Comparison of ENCODE assay signal across 19 cellular contexts in the genomic region with DNA sequence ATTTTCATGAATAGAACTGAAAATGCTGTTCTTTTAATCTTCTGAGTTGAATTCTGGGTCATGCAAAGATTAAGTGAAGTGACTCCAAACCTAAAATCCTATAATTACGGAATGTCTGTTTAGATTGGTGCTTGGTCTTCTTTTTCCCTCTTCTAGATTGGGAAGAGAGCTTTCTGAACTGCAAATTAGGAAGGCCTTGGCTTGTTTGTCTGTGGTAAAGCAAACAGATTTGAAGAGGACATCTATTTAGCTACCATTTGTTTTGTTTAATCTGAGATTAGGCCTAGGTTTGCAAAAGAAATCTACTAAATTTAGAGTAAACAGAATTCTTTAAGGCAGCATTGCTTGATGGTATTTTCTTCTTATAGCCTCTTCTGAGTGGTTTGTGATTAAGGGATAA. TPM values are rescaled to one million over a fixed set of nuclear protein-coding genes. Genes with fewer than 3 reads are reported as not detected.
DNase-seq lines count a peak whose midpoint lies in the region; ATAC-seq, FAIRE-seq and TF ChIP-seq lines count a peak whose summit lies in the region.
"Had no signal": no experiment of that assay in that cellular context is flagged by ENCODE, and none has a peak within 500 bp of the region (broad histone marks: within the 10 kb centered on the region; RNA-seq: fewer than 3 reads in every experiment).

No MANE protein-coding gene starts in this region.

- no peak overlapping the region for H3K27ac ChIP-seq in K562 (ENCODE audit: extremely low read depth, low read depth, low read length)
- H3K27ac ChIP-seq in smooth muscle cell (ENCODE audit: low read depth): peak overlapping the region; percentile 34
- H3K27ac ChIP-seq: SK-N-MC had no signal

- intact Hi-C loops in K562 (cut with micrococcal nuclease): no loop called here

- BruUV-seq in K562 (replicated peaks; lab: Mats Ljungman, UMichigan): no TSS peak

- TF ChIP-seq POLR2A in K562 (conservative IDR thresholded peaks at IDR 0.05): no peak

- H3F3A ChIP-seq in smooth muscle cell (ENCODE audit: low read depth): no peaks in the 10 kb centered on the region

- no peak for ATAC-seq in K562
- ATAC-seq in GM19455 (IDR thresholded peaks at IDR 0.05; ENCODE audit: unreplicated experiment): no peak
- ATAC-seq: CD8-positive, alpha-beta T cell; HCT116; T-cell had no signal

- H3K36me3 ChIP-seq in K562 (ENCODE audit: control insufficient read depth, insufficient read depth, low read length) (no peaks in the 10 kb centered on the region), smooth muscle cell (ENCODE audit: low read depth) (no peaks in the 10 kb centered on the region)

- POLR2A ChIA-PET in K562 (lab: Yijun Ruan, JAX): interaction anchor here (1.1 kb wide), 2 partner anchors 10 to 22 kb away, joined by 3 to 4 read pairs; no protein-coding TSS in a partner anchor

- CTCF ChIA-PET in K562 (lab: Yijun Ruan, JAX; ENCODE audit: low intra/inter-chr PET ratio): no interaction called here

- no peak for FAIRE-seq in K562 (lab: Jason Lieb, UNC)

- H3K79me2 ChIP-seq in K562 (ENCODE audit: control insufficient read depth, insufficient read depth, low read length): no peaks in the 10 kb centered on the region
- no peaks in the 10 kb centered on the region for H3K79me2 ChIP-seq in smooth muscle cell (ENCODE audit: low read depth)

- in situ Hi-C loops in K562 (cut with MboI): no loop called here

- H3K4me2 ChIP-seq in K562 (ENCODE audit: insufficient read depth, low read length) (no peak overlapping the region), smooth muscle cell (no peak overlapping the region)

- TF ChIP-seq CTCF in K562 (IDR thresholded peaks at IDR 0.05 in 2 of 3, conservative IDR thresholded peaks at IDR 0.05 in 1 of 3; ENCODE audit: insufficient read depth in 2 of 3, low read depth in 1 of 3, low read length in 3 of 3) (no peak), smooth muscle cell (IDR thresholded peaks at IDR 0.05; ENCODE audit: borderline replicate concordance, insufficient read depth, poor library complexity, severe bottlenecking) (no peak)

- H3K9me1 ChIP-seq in K562 (ENCODE audit: control insufficient read depth, insufficient read depth, low read length): no peaks in the 10 kb centered on the region

- TF ChIP-seq EP300 in K562 (IDR thresholded peaks at IDR 0.05; ENCODE audit: low read length): no peak

- H3K9ac ChIP-seq in K562 (ENCODE audit: insufficient read depth in 1 of 2, low read depth in 2 of 2, low read length in 2 of 2) (no peak overlapping the region), smooth muscle cell (ENCODE audit: low read depth) (no peak overlapping the region)

- no peaks in the 10 kb centered on the region for H4K20me1 ChIP-seq in K562 (replicated peaks; ENCODE audit: control insufficient read depth, insufficient read depth, low read length)
- no peaks in the 10 kb centered on the region for H4K20me1 ChIP-seq in smooth muscle cell (ENCODE audit: low read depth)

- H3K27me3 ChIP-seq in K562 (ENCODE audit: control insufficient read depth in 2 of 2, insufficient read depth in 2 of 2, low read length in 2 of 2) (no peaks in the 10 kb centered on the region), smooth muscle cell (ENCODE audit: low read depth) (no peaks in the 10 kb centered on the region)

- no peak for TF ChIP-seq RAD21 in K562 (CRISPR knock-in tag; conservative IDR thresholded peaks at IDR 0.05 in 1 of 2, IDR thresholded peaks at IDR 0.05 in 1 of 2)

- H3K9me3 ChIP-seq in K562 (replicated peaks; ENCODE audit: control insufficient read depth, insufficient read depth, low read depth, low read length): peaks cover 2% of the 10 kb centered on the region; the same call in 1 of the 2 replicates
- no peaks in the 10 kb centered on the region for H3K9me3 ChIP-seq in smooth muscle cell (replicated peaks; ENCODE audit: low read depth)

- H3K4me3 ChIP-seq in K562 (no peak overlapping the region), smooth muscle cell (no peak overlapping the region)
- H3K4me3 ChIP-seq: SK-N-MC had no signal

- WGBS in K562 (ENCODE audit: insufficient coverage, low coverage, missing lambda C conversion rate): 69% methylated on average over 1 of the region's 1 CpG
- 74% methylated on average over 1 of the region's 1 CpG for WGBS in smooth muscle cell (ENCODE audit: low lambda C conversion rate)

- peak; percentile 7 for DNase-seq in SHP77 treated with DMSO at 0.1 percent for 48 hours (lab: John Stamatoyannopoulos, UW)
- no peak for DNase-seq in SHP77 (lab: John Stamatoyannopoulos, UW)
- peak; percentile 14 for DNase-seq in NCI-H2029 treated with DMSO at 0.1 percent for 48 hours (lab: John Stamatoyannopoulos, UW)
- DNase-seq in K562 (ENCODE audit: extremely low read depth in 1 of 4, low spot score in 3 of 4): no peak
- no peak for DNase-seq in smooth muscle cell (lab: John Stamatoyannopoulos, UW; ENCODE audit: unreplicated experiment)
- no peak for DNase-seq in COLO668 (lab: John Stamatoyannopoulos, UW; ENCODE audit: unreplicated experiment)
- DNase-seq in NCI-H2081 treated with DMSO at 0.1 percent for 48 hours (lab: John Stamatoyannopoulos, UW): no peak
- DNase-seq: CD8-positive, alpha-beta T cell; NCI-H1105; NCI-H187 treated with DMSO at 0.1 percent for 48 hours; NCI-H226; T-cell; T1000 had no signal

- peak overlapping the region; percentile 2; the same call in 1 of the 2 replicates for H2AFZ ChIP-seq in K562 (ENCODE audit: low read depth, low read length)
- H2AFZ ChIP-seq in smooth muscle cell (ENCODE audit: low read depth): peak overlapping the region; percentile 46

- H3K4me1 ChIP-seq in K562 (replicated peaks in 1 of 2; ENCODE audit: control insufficient read depth in 2 of 2, insufficient read depth in 2 of 2, low read length in 2 of 2) (no peaks in the 10 kb centered on the region), smooth muscle cell (ENCODE audit: low read depth) (no peaks in the 10 kb centered on the region)

TF ChIP-seq in K562, 482 proteins besides CTCF, POLR2A, EP300 and RAD21:
- TF ChIP-seq ZNF696 (CRISPR knock-in tag; conservative IDR thresholded peaks at IDR 0.05) (no peak), SMARCE1 (IDR thresholded peaks at IDR 0.05) (no peak), ZNF695 (CRISPR knock-in tag; IDR thresholded peaks at IDR 0.05) (no peak), ZNF274 (IDR thresholded peaks at IDR 0.05; ENCODE audit: borderline replicate concordance, low read depth, low read length) (no peak)
- TF ChIP-seq, protein P1, sequence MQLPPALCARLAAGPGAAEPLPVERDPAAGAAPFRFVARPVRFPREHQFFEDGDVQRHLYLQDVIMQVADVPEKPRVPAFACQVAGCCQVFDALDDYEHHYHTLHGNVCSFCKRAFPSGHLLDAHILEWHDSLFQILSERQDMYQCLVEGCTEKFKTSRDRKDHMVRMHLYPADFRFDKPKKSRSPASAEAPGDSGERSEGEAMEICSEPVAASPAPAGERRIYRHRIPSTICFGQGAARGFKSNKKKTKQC (CRISPR knock-in tag; IDR thresholded peaks at IDR 0.05): no peak

RNA-seq across cellular contexts. Expression of a gene that starts 23.5 kb away (rescaled TPM):
- total RNA-seq in K562 (2011; cell fraction: chromatin; rRNA removed; ENCODE audit: low replicate concordance): 0.53 and 1.0 TPM in 2 replicates
- 1.4 and 2.0 TPM in 2 replicates for total RNA-seq in K562 (2011; cell fraction: nucleolus; rRNA removed)
- 0.92 and 1.8 TPM in 2 replicates for total RNA-seq in K562 (2011; cell fraction: nucleoplasm; rRNA removed)
- total RNA-seq in K562 (2014; rRNA removed) (0.27 and 0.29 TPM in 2 replicates), K562 (2014; rRNA removed; fragmentation: Illumina TruSeq; extraction: Trizol) (0.07 and 0.16 TPM in 2 replicates), K562 (2015; rRNA removed; fragmentation: Illumina TruSeq; extraction: Trizol) (0.04 TPM in 1 of 2 replicates, not detected in the other), K562 (2021) (0.40 and 0.58 TPM in 2 replicates), smooth muscle cell (0.09 and 0.13 TPM in 2 replicates)
- polyA plus RNA-seq in K562 (2011; rRNA removed) (0.12 and 0.39 TPM in 2 replicates), K562 (2014; fragmentation: Illumina TruSeq; extraction: Trizol) (0.21 and 0.22 TPM in 2 replicates), K562 (2014; fragmentation: Nextera tagmentation; extraction: Ambion mirVana) (under 1 TPM; 0.08 to 0.13 TPM), K562 (2014; rRNA removed) (0.33 and 0.47 TPM in 2 replicates), smooth muscle cell (1.0 TPM in 1 of 2 replicates, not detected in the other)
- polyA plus RNA-seq in K562 (2011; cell fraction: cytosol; rRNA removed): 0.12 and 1.3 TPM in 2 replicates
- 0.20 and 1.0 TPM in 2 replicates for polyA plus RNA-seq in K562 (2011; cell fraction: nucleus; rRNA removed)
- polyA plus RNA-seq in K562 (2012): 0.11 and 0.31 TPM in 2 replicates
- 0.18 and 0.39 TPM in 2 replicates for polyA minus RNA-seq in K562 (2011; rRNA and poly(A)+ RNA removed)
- polyA minus RNA-seq in K562 (2011; cell fraction: cytosol; rRNA and poly(A)+ RNA removed): not detected in 2 replicates
- 0.27 and 0.56 TPM in 2 replicates for polyA minus RNA-seq in K562 (2011; cell fraction: nucleus; rRNA and poly(A)+ RNA removed)
- total RNA-seq: CD8-positive, alpha-beta T cell; T-cell had no signal
- polyA plus RNA-seq: AG04450, BJ, IgD-negative memory B cell had no signal

RNA-seq across cellular contexts. Expression of a gene that starts 51.1 kb away (rescaled TPM):
- 4.6 and 8.1 TPM in 2 replicates for total RNA-seq in K562 (2011; cell fraction: chromatin; rRNA removed; ENCODE audit: low replicate concordance)
- 3.2 and 3.3 TPM in 2 replicates for total RNA-seq in K562 (2011; cell fraction: nucleolus; rRNA removed)
- 6.0 and 6.3 TPM in 2 replicates for total RNA-seq in K562 (2011; cell fraction: nucleoplasm; rRNA removed)
- 0.73 and 0.86 TPM in 2 replicates for total RNA-seq in K562 (2014; rRNA removed)
- total RNA-seq in K562 (2014; rRNA removed; fragmentation: Illumina TruSeq; extraction: Trizol): 0.65 and 0.83 TPM in 2 replicates
- 0.40 and 0.49 TPM in 2 replicates for total RNA-seq in K562 (2015; rRNA removed; fragmentation: Illumina TruSeq; extraction: Trizol)
- total RNA-seq in K562 (2021): 0.49 and 1.0 TPM in 2 replicates
- polyA plus RNA-seq in K562 (2011; rRNA removed): 1.1 and 1.2 TPM in 2 replicates
- polyA plus RNA-seq in K562 (2011; cell fraction: cytosol; rRNA removed): 0.58 and 0.73 TPM in 2 replicates
- 0.76 and 0.98 TPM in 2 replicates for polyA plus RNA-seq in K562 (2011; cell fraction: nucleus; rRNA removed)
- 0.18 and 0.29 TPM in 2 replicates for polyA plus RNA-seq in K562 (2012)
- 0.64 and 0.72 TPM in 2 replicates for polyA plus RNA-seq in K562 (2014; fragmentation: Illumina TruSeq; extraction: Trizol)
- polyA plus RNA-seq in K562 (2014; fragmentation: Nextera tagmentation; extraction: Ambion mirVana): under 1 TPM; 0.18 to 0.39 TPM
- polyA plus RNA-seq in K562 (2014; rRNA removed): 0.59 and 1.2 TPM in 2 replicates
- 0.91 and 1.2 TPM in 2 replicates for polyA minus RNA-seq in K562 (2011; rRNA and poly(A)+ RNA removed)
- not detected in 2 replicates for polyA minus RNA-seq in K562 (2011; cell fraction: cytosol; rRNA and poly(A)+ RNA removed)
- 0.33 and 1.3 TPM in 2 replicates for polyA minus RNA-seq in K562 (2011; cell fraction: nucleus; rRNA and poly(A)+ RNA removed)
- 32.5 and 71.3 TPM in 2 replicates for total RNA-seq in smooth muscle cell
- 46.6 and 80.9 TPM in 2 replicates for polyA plus RNA-seq in smooth muscle cell
- total RNA-seq: CD8-positive, alpha-beta T cell; T-cell had no signal
- polyA plus RNA-seq: IgD-negative memory B cell had no signal

Comparison
In these comparisons a context has a peak if more than half of its experiments do, and no peak if none do; other contexts are left out.
1. DNase-seq: peak in SHP77 treated with DMSO at 0.1 percent for 48 hours (single experiment) and NCI-H2029 treated with DMSO at 0.1 percent for 48 hours (single experiment); none in SHP77 (0 of 2), K562 (0 of 4), smooth muscle cell (single experiment), COLO668 (single experiment) and NCI-H2081 treated with DMSO at 0.1 percent for 48 hours (single experiment).